12 cellular contexts compared by ENCODE assay signal in genomic region chr12:72273499-72273837, GRCh38. TPM values are rescaled to one million over a fixed set of nuclear protein-coding genes. Genes with fewer than 3 reads are reported as not detected.
DNase-seq lines count a peak whose midpoint lies in the region; ATAC-seq and TF ChIP-seq lines count a peak whose summit lies in the region.
"Had no signal": no experiment of that assay in that cellular context is flagged by ENCODE, and none has a peak within 500 bp of the region (broad histone marks: within the 10 kb centered on the region; RNA-seq: fewer than 3 reads in every experiment).

No MANE protein-coding gene starts in this region.

- no peak overlapping the region for H3K4ac ChIP-seq in mesendoderm (ENCODE audit: low read depth, low read length)

- no peak overlapping the region for H2AK5ac ChIP-seq in mesendoderm (ENCODE audit: low read length)

- peaks cover 52% of the 10 kb centered on the region for H3K27me3 Mint-ChIP-seq in activated CD8-positive, alpha-beta memory T cell treated with anti-CD3 and anti-CD28 coated beads, Interleukin-2, amount 10 ng/mL, durations not matched to agents 7 days and 5 days
- peaks cover 63% of the 10 kb centered on the region for H3K27me3 Mint-ChIP-seq in endodermal cell (ENCODE audit: insufficient read depth)

- peak overlapping the region; percentile 83 for H3K4me3 ChIP-seq in endodermal cell (ENCODE audit: low read length)
- no peak overlapping the region for H3K4me3 ChIP-seq in mesendoderm (ENCODE audit: low read length)
- peak overlapping the region; percentile 38 to 66 (median 60) for H3K4me3 ChIP-seq in tibial nerve
- H3K4me3 ChIP-seq: K562 had no signal

- no peaks in the 10 kb centered on the region for H3K36me3 ChIP-seq in endodermal cell (ENCODE audit: control insufficient read depth, insufficient read depth, low read length)
- no peaks in the 10 kb centered on the region for H3K36me3 ChIP-seq in mesendoderm (ENCODE audit: control insufficient read depth, insufficient read depth, low read length)
- no peaks in the 10 kb centered on the region for H3K36me3 ChIP-seq in tibial nerve

- no peak overlapping the region for H2BK15ac ChIP-seq in mesendoderm (replicated peaks; ENCODE audit: low read depth)

- H3K4me1 Mint-ChIP-seq in activated CD8-positive, alpha-beta memory T cell treated with anti-CD3 and anti-CD28 coated beads, Interleukin-2, amount 10 ng/mL, durations not matched to agents 7 days and 5 days = peaks cover 5% of the 10 kb centered on the region
- peaks cover 10% of the 10 kb centered on the region for H3K4me1 Mint-ChIP-seq in endodermal cell
- H3K4me1 Mint-ChIP-seq: activated CD4-positive, alpha-beta T cell treated with anti-CD3 and anti-CD28 coated beads for 36 hours; central memory CD8-positive, alpha-beta T cell had no signal

- ATAC-seq in activated CD8-positive, alpha-beta memory T cell treated with anti-CD3 and anti-CD28 coated beads, Interleukin-2, amount 10 ng/mL, durations not matched to agents 7 days and 5 days = no peak
- ATAC-seq in GM19463 (IDR thresholded peaks at IDR 0.05; ENCODE audit: unreplicated experiment) = no peak
- no peak for ATAC-seq in activated CD4-positive, CD25-positive, alpha-beta regulatory T cell treated with anti-CD3 and anti-CD28 coated beads, Interleukin-2, amount 50 U/mL, for 24 hours
- ATAC-seq: activated CD4-positive, alpha-beta T cell treated with anti-CD3 and anti-CD28 coated beads for 36 hours; K562 had no signal

- no peak overlapping the region for H3K56ac ChIP-seq in mesendoderm (ENCODE audit: low read length)

- no peak for TF ChIP-seq POLR2A in tibial nerve (IDR thresholded peaks at IDR 0.05)

- H3K4me1 ChIP-seq in endodermal cell (ENCODE audit: control insufficient read depth, insufficient read depth, low read length) (no peaks in the 10 kb centered on the region), mesendoderm (ENCODE audit: control insufficient read depth, low read depth, low read length) (no peaks in the 10 kb centered on the region), tibial nerve (peaks cover 0 to 33% (median 0%) of the 10 kb centered on the region in 4 donors)

- peak overlapping the region; percentile 78 for H3K4me2 ChIP-seq in mesendoderm (ENCODE audit: low read length)

- H3K9ac ChIP-seq in endodermal cell (ENCODE audit: extremely low read depth, low read length, poor library complexity, severe bottlenecking) (no peak overlapping the region), mesendoderm (ENCODE audit: low read length) (no peak overlapping the region)

- no peak overlapping the region for H3K27ac ChIP-seq in endodermal cell (ENCODE audit: low read depth, low read length)
- no peak overlapping the region for H3K27ac ChIP-seq in mesendoderm (ENCODE audit: low read depth, low read length)
- H3K27ac ChIP-seq in tibial nerve = no peak overlapping the region

- H4K8ac ChIP-seq in mesendoderm (ENCODE audit: low read depth, low read length) = no peak overlapping the region

- TF ChIP-seq CTCF in endodermal cell (conservative IDR thresholded peaks at IDR 0.05) (no peak), tibial nerve (IDR thresholded peaks at IDR 0.05) (no peak)

- H2BK120ac ChIP-seq in mesendoderm (ENCODE audit: low read depth, low read length) = no peak overlapping the region

- H3K27me3 ChIP-seq in endodermal cell (ENCODE audit: control insufficient read depth, insufficient read depth, low read length, poor library complexity, severe bottlenecking) (peaks cover 58% of the 10 kb centered on the region), mesendoderm (ENCODE audit: insufficient read depth, low read length, poor library complexity) (peaks cover 6% of the 10 kb centered on the region), tibial nerve (peaks cover 0 to 44% of the 10 kb centered on the region in 2 donors)

- WGBS in endodermal cell (ENCODE audit: insufficient coverage in 1 of 2, insufficient read length in 1 of 2), 2 experiments = 6 to 13% methylated on average over 7 to 24 of the region's 24 CpGs
- no CpG with 5 or more reads among the region's 24 CpGs for WGBS in mesendoderm (ENCODE audit: extremely low coverage, insufficient coverage, low lambda C conversion rate)
- 1 to 2% methylated on average over 21 to 24 of the region's 24 CpGs for WGBS in tibial nerve, 2 donors

- H3K9me3 ChIP-seq in endodermal cell (ENCODE audit: control insufficient read depth, low read length) (no peaks in the 10 kb centered on the region), tibial nerve (no peaks in the 10 kb centered on the region)

- H3K18ac ChIP-seq in mesendoderm (ENCODE audit: low read length) = no peak overlapping the region

- peak overlapping the region; percentile 40 for H3K27ac Mint-ChIP-seq in activated CD8-positive, alpha-beta memory T cell treated with anti-CD3 and anti-CD28 coated beads, Interleukin-2, amount 10 ng/mL, durations not matched to agents 7 days and 5 days
- H3K27ac Mint-ChIP-seq in endodermal cell = no peak overlapping the region
- H3K27ac Mint-ChIP-seq: activated CD4-positive, alpha-beta T cell treated with anti-CD3 and anti-CD28 coated beads for 36 hours had no signal

- no peaks in the 10 kb centered on the region for H3K9me3 Mint-ChIP-seq in activated CD8-positive, alpha-beta memory T cell treated with anti-CD3 and anti-CD28 coated beads, Interleukin-2, amount 10 ng/mL, durations not matched to agents 7 days and 5 days (ENCODE audit: low read depth)
- no peaks in the 10 kb centered on the region for H3K9me3 Mint-ChIP-seq in endodermal cell
- H3K9me3 Mint-ChIP-seq: central memory CD8-positive, alpha-beta T cell had no signal

- no peaks in the 10 kb centered on the region for H3K79me1 ChIP-seq in mesendoderm (ENCODE audit: low read length)

- no peak overlapping the region for H3K23ac ChIP-seq in mesendoderm (ENCODE audit: low read length)

- H3K36me3 Mint-ChIP-seq in activated CD8-positive, alpha-beta memory T cell treated with anti-CD3 and anti-CD28 coated beads, Interleukin-2, amount 10 ng/mL, durations not matched to agents 7 days and 5 days = no peaks in the 10 kb centered on the region
- no peaks in the 10 kb centered on the region for H3K36me3 Mint-ChIP-seq in endodermal cell (ENCODE audit: low read depth)

- H3K79me2 ChIP-seq in mesendoderm (ENCODE audit: control insufficient read depth, insufficient read depth, low read length) = no peaks in the 10 kb centered on the region

- CTCF ChIA-PET in activated CD8-positive, alpha-beta memory T cell treated with anti-CD3 and anti-CD28 coated beads, Interleukin-2, amount 10 ng/mL, durations not matched to agents 7 days and 5 days (lab: Charles Lee) = no interaction called here

- H2BK5ac ChIP-seq in mesendoderm (ENCODE audit: low read length) = no peak overlapping the region

- H4K5ac ChIP-seq in mesendoderm (ENCODE audit: low read length) = no peak overlapping the region

- no peak for TF ChIP-seq EP300 in tibial nerve (IDR thresholded peaks at IDR 0.05)

- no peak overlapping the region for H3K4me3 Mint-ChIP-seq in activated CD8-positive, alpha-beta memory T cell treated with anti-CD3 and anti-CD28 coated beads, Interleukin-2, amount 10 ng/mL, durations not matched to agents 7 days and 5 days
- H3K4me3 Mint-ChIP-seq in endodermal cell = peak overlapping the region; percentile 73
- H3K4me3 Mint-ChIP-seq: activated CD4-positive, alpha-beta T cell treated with anti-CD3 and anti-CD28 coated beads for 36 hours; central memory CD8-positive, alpha-beta T cell had no signal

- DNase-seq in activated CD8-positive, alpha-beta memory T cell treated with anti-CD3 and anti-CD28 coated beads, Interleukin-2, amount 10 ng/mL, durations not matched to agents 7 days and 5 days = no peak
- no peak for DNase-seq in activated CD8-positive, alpha-beta memory T cell treated with anti-CD3 and anti-CD28 coated beads, Interleukin-2, amount 50 U/mL, for 48 hours
- peak; percentile 76 for DNase-seq in endodermal cell
- DNase-seq in mesendoderm = no peak
- DNase-seq in tibial nerve (ENCODE audit: low spot score in 2 of 2) = no peak
- no peak for DNase-seq in NCI-H1417 treated with DMSO at 0.1 percent for 48 hours (lab: John Stamatoyannopoulos, UW)
- DNase-seq: activated CD4-positive, alpha-beta T cell treated with anti-CD3 and anti-CD28 coated beads for 36 hours; NK-92 treated with Interleukin-12 subunit alpha and Interleukin-12 subunit beta, amount 100 ng/mL, for 24 hours had no signal

RNA-seq across cellular contexts. Expression of gene TRHDE, which starts 1.3 kb away (rescaled TPM):
- total RNA-seq in activated CD8-positive, alpha-beta memory T cell treated with anti-CD3 and anti-CD28 coated beads, Interleukin-2, amount 10 ng/mL, durations not matched to agents 7 days and 5 days = not detected
- total RNA-seq in endodermal cell (1 to 10 TPM in 1 of 2 donors, under 1 TPM in 1; 0.20 to 1.2 TPM), tibial nerve (10 to 100 TPM in 1 of 4 donors, 1 to 10 TPM in 2, under 1 TPM in 1; 0.98 to 11.1 (median 2.8) TPM)
- 0.89 TPM for polyA plus RNA-seq in endodermal cell (2013, experiment 1 of 2)
- polyA plus RNA-seq in endodermal cell (2013, experiment 2 of 2) = 0.75 TPM
- 1.1 TPM for polyA plus RNA-seq in mesendoderm (2013, experiment 1 of 2)
- polyA plus RNA-seq in mesendoderm (2013, experiment 2 of 2) = 0.95 TPM
- total RNA-seq: activated CD4-positive, alpha-beta T cell treated with anti-CD3 and anti-CD28 coated beads for 36 hours had no signal
